In the genomic region with DNA sequence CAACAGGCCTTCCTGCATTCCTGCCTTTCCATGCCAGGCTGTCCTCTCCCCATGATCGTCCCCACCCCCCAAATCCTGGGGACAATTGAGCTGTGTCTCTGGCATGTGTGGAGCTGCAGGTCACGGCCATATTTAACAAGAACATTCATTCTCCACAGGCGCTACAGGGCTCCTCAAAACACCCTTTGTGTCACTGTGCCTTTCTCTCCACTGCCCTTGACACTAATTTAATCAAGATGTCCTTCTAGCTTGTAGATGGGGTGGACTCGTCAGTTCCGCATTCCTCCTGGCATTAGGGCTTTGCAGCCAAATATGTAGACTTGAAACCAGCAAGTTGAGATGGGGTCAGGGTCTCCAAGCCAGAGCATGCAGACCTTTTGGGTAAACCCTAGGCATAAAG, we compare ENCODE assay signal across 8 cellular contexts.
DNase-seq lines count a peak whose midpoint lies in the region; TF ChIP-seq lines count a peak whose summit lies in the region.
"Not testable (repeated sequence)": the region's sequence is repeated elsewhere in the genome, so short reads cannot be mapped to it uniquely, and the experiment has no call there.

No MANE protein-coding gene starts in this region.

- not testable (repeated sequence) for H3K27ac ChIP-seq in SJCRH30; brain microvascular endothelial cell; endodermal cell (ENCODE audit: low read depth, low read length)

- not testable (repeated sequence) for H3K27ac Mint-ChIP-seq in endodermal cell, nephron progenitor cell

- H3K36me3 ChIP-seq in SJCRH30; brain microvascular endothelial cell (replicated peaks); endodermal cell (ENCODE audit: control insufficient read depth, insufficient read depth, low read length): not testable (repeated sequence)

- not testable (repeated sequence) for H3K9me3 Mint-ChIP-seq in endodermal cell, nephron progenitor cell

- H3K9ac ChIP-seq in endodermal cell (ENCODE audit: extremely low read depth, low read length, poor library complexity, severe bottlenecking): not testable (repeated sequence)

- H3K4me3 Mint-ChIP-seq in endodermal cell, nephron progenitor cell: not testable (repeated sequence)

- in situ Hi-C loops in brain microvascular endothelial cell (cut with HindIII; ENCODE audit: low pct_ligation_motif_present, low sequenced_read_pairs): not testable (repeated sequence)

- H3K27me3 Mint-ChIP-seq in endodermal cell (ENCODE audit: insufficient read depth); nephron progenitor cell (ENCODE audit: low read depth, poor library complexity): not testable (repeated sequence)

- H3K4me1 ChIP-seq in SJCRH30; endodermal cell (ENCODE audit: control insufficient read depth, insufficient read depth, low read length): not testable (repeated sequence)

- H3K36me3 Mint-ChIP-seq in endodermal cell (ENCODE audit: low read depth); nephron progenitor cell (ENCODE audit: low read depth): not testable (repeated sequence)

- TF ChIP-seq CTCF in brain microvascular endothelial cell (IDR thresholded peaks at IDR 0.05; ENCODE audit: low read depth, low read length, missing control alignments); endodermal cell (conservative IDR thresholded peaks at IDR 0.05); nephron progenitor cell (IDR thresholded peaks at IDR 0.05): not testable (repeated sequence)

- not testable (repeated sequence) for H3K4me1 Mint-ChIP-seq in endodermal cell, nephron progenitor cell

- not testable (repeated sequence) for H3K4me3 ChIP-seq in SJCRH30; brain microvascular endothelial cell (ENCODE audit: low read depth, low read length); endodermal cell (ENCODE audit: low read length)

- 86% methylated on average over 3 of the region's 5 CpGs; no CpG with 5 or more reads in 1 of the 2 experiments for WGBS in endodermal cell (ENCODE audit: insufficient coverage in 1 of 2, insufficient read length in 1 of 2), 2 experiments

- H3K9me3 ChIP-seq in SJCRH30 (replicated peaks); endodermal cell (ENCODE audit: control insufficient read depth, low read length): not testable (repeated sequence)

- H3K27me3 ChIP-seq in SJCRH30; brain microvascular endothelial cell (replicated peaks); endodermal cell (ENCODE audit: control insufficient read depth, insufficient read depth, low read length, poor library complexity, severe bottlenecking): not testable (repeated sequence)

- DNase-seq in EH (ENCODE audit: low read depth) (peak; percentile 49), GM04504 (ENCODE audit: low read depth) (peak; percentile 7), SJCRH30 (peak; percentile 42 to 57), brain microvascular endothelial cell (peak; percentile 11), endodermal cell (peak; percentile 15), iris pigment epithelial cell (ENCODE audit: low read depth) (peak; percentile 3), nephron progenitor cell (peak; percentile 2), superior temporal gyrus (ENCODE audit: extremely low spot score) (peak; percentile 6)
